Comparison of ENCODE assay signal across 15 cellular contexts in the genomic region with DNA sequence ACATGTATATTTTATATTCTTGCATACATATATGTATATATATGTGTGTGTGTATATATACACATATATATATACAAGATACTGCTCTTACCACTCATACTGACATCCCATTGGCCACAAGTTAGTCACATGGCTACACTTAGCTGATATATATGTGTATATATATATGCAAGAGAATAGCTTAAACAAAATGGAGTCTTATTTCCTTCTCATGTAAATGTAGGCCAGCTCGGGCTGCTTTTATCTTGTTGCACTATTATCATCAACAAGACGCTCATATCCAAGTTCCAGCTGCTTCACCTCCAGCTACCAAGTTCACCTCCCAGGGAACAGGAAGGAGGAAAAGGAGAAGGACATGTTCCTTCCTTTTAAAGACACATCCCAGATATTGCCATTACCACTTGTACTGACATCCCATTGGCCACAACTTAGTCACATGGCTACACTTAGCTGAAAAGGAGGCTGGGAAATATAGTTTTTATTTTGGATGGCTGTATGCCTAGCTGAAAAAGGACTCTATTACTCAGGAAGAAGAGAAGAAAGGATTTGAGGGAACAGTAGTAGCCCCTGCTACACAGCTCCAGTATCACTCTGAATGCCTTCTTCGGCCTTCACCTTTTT. TPM values are rescaled to one million over a fixed set of nuclear protein-coding genes. Genes with fewer than 3 reads are reported as not detected.
DNase-seq lines count a peak whose midpoint lies in the region; ATAC-seq, FAIRE-seq and TF ChIP-seq lines count a peak whose summit lies in the region.
"Had no signal": no experiment of that assay in that cellular context is flagged by ENCODE, and none has a peak within 500 bp of the region (broad histone marks: within the 10 kb centered on the region; RNA-seq: fewer than 3 reads in every experiment).

No MANE protein-coding gene starts in this region.

- no peak overlapping the region for H3K4ac ChIP-seq in H1 (replicated peaks; ENCODE audit: insufficient read length, low read depth, low read length)

- H3K4me3 ChIP-seq in DND-41 (ENCODE audit: low read depth in 1 of 2, low read length in 2 of 2) (no peak overlapping the region), H1 (ENCODE audit: extremely low read depth in 1 of 4, insufficient read depth in 2 of 4, low read depth in 3 of 4, low read length in 4 of 4) (no peak overlapping the region), esophagus squamous epithelium (no peak overlapping the region)
- H3K4me3 ChIP-seq: thoracic aorta had no signal

- H3K36me3 ChIP-seq in DND-41 (ENCODE audit: insufficient read depth, low read length) (no peaks in the 10 kb centered on the region), H1 (ENCODE audit: control insufficient read depth in 2 of 4, insufficient read depth in 4 of 4, low read length in 3 of 4) (no peaks in the 10 kb centered on the region), esophagus squamous epithelium (no peaks in the 10 kb centered on the region)
- H3K36me3 ChIP-seq: thoracic aorta had no signal

- no peak overlapping the region for H3K9ac ChIP-seq in DND-41 (ENCODE audit: low read depth, low read length)
- no peak overlapping the region for H3K9ac ChIP-seq in H1 (replicated peaks in 1 of 4; ENCODE audit: extremely low read depth in 1 of 4, low read depth in 3 of 4, low read length in 3 of 4)

- TF ChIP-seq CTCF in DND-41 (IDR thresholded peaks at IDR 0.05; ENCODE audit: borderline replicate concordance, extremely low read depth, low read length, poor library complexity, severe bottlenecking), result no peak
- no peak for TF ChIP-seq CTCF in H1 (IDR thresholded peaks at IDR 0.05; ENCODE audit: control extremely low read depth in 1 of 3, insufficient read depth in 1 of 3, low read depth in 1 of 3, low read length in 3 of 3)
- no peak for TF ChIP-seq CTCF in esophagus squamous epithelium (IDR thresholded peaks at IDR 0.05)

- H2BK20ac ChIP-seq in H1 (ENCODE audit: low read length), result no peak overlapping the region

- H2BK12ac ChIP-seq in H1 (ENCODE audit: low read depth, low read length), result no peak overlapping the region

- no peak overlapping the region for H3K23ac ChIP-seq in H1 (ENCODE audit: insufficient read length)

- no peaks in the 10 kb centered on the region for H3K79me1 ChIP-seq in H1 (ENCODE audit: low read depth, low read length)

- no peak overlapping the region for H4K91ac ChIP-seq in H1 (replicated peaks; ENCODE audit: insufficient read length, low read length)

- no peak overlapping the region for H3K18ac ChIP-seq in H1 (ENCODE audit: extremely low read depth, low read length)

- H4K8ac ChIP-seq in H1 (ENCODE audit: extremely low read depth, insufficient read depth, low read length), result no peak overlapping the region

- no peak overlapping the region for H3K56ac ChIP-seq in H1 (replicated peaks; ENCODE audit: insufficient read length, low read depth, low read length)

- no peaks in the 10 kb centered on the region for H3K79me2 ChIP-seq in DND-41 (ENCODE audit: insufficient read depth, low read length)
- no peaks in the 10 kb centered on the region for H3K79me2 ChIP-seq in H1 (ENCODE audit: control insufficient read depth in 1 of 2, insufficient read depth in 2 of 2, low read length in 2 of 2)

- no peak overlapping the region for H3K14ac ChIP-seq in H1 (ENCODE audit: insufficient read length)

- 90% methylated on average over 3 of the region's 3 CpGs; no CpG with 5 or more reads in 1 of the 2 experiments for WGBS in H1 (ENCODE audit: extremely low coverage in 1 of 2, insufficient coverage in 1 of 2, insufficient read length in 1 of 2, insufficient replicate concordance in 2 of 2, low coverage in 1 of 2, low lambda C conversion rate in 2 of 2, missing lambda C conversion rate in 1 of 2), 2 experiments
- WGBS in esophagus squamous epithelium, 2 donors, result 81 to 98% methylated on average over 3 of the region's 3 CpGs

- ATAC-seq in DND-41 (ENCODE audit: insufficient read depth, low read depth), result no peak

- CTCF ChIA-PET in H1 (lab: Charles Lee; ENCODE audit: partially characterized antibody), result interaction anchor here (0.6 to 12.1 kb wide), 13 partner anchors 11 to 387 kb away, joined by 3 to 237 read pairs (median 3); partner anchors contain the start of genes APOA1, APOA4 and APOC3

- H3K9me3 ChIP-seq in DND-41 (ENCODE audit: insufficient read depth, low read length, severe bottlenecking) (no peaks in the 10 kb centered on the region), H1 (ENCODE audit: insufficient read depth in 2 of 2, low read depth in 1 of 2, low read length in 1 of 2) (no peaks in the 10 kb centered on the region), esophagus squamous epithelium (no peaks in the 10 kb centered on the region)
- H3K9me3 ChIP-seq: thoracic aorta had no signal

- H3K4me1 ChIP-seq in DND-41 (ENCODE audit: insufficient read depth, low read length) (peaks cover 6% of the 10 kb centered on the region), H1 (replicated peaks in 1 of 4; ENCODE audit: control insufficient read depth in 3 of 4, insufficient read depth in 4 of 4, low read length in 3 of 4) (peaks cover 2 to 5% (median 4%) of the 10 kb centered on the region in 4 experiments), esophagus squamous epithelium (peaks cover 5 to 13% (median 7%) of the 10 kb centered on the region in 3 donors)

- POLR2A ChIA-PET in H1 (lab: Charles Lee; ENCODE audit: partially characterized antibody), result interaction anchor here (2.8 kb wide), 1 partner anchor 41 kb away, joined by 16 read pairs; no protein-coding TSS in a partner anchor

- no peak overlapping the region for H2BK120ac ChIP-seq in H1 (replicated peaks; ENCODE audit: low read depth, low read length)

- DNase-seq in DND-41 (no peak), NCI-H69 (lab: John Stamatoyannopoulos, UW) (peak; percentile 32), H1 (ENCODE audit: low read depth in 1 of 2, low spot score in 2 of 2) (no peak), NCI-H1048 (lab: John Stamatoyannopoulos, UW) (no peak), esophagus squamous epithelium (lab: John Stamatoyannopoulos, UW) (no peak)
- DNase-seq in stimulated activated CD4-positive, alpha-beta T cell treated with anti-CD3 and anti-CD28 coated beads, Interleukin-4, amount 100 ng/mL, for 1 hour, result no peak
- DNase-seq: activated CD4-positive, alpha-beta T cell treated with anti-CD3 and anti-CD28 coated beads, Interleukin-2, amount 10 ng/mL, durations not matched to agents 24 days and 14 days; activated naive CD4-positive, alpha-beta T cell; C1 segment of cervical spinal cord; hippocampal formation; NCI-H2081 had no signal

- no peaks in the 10 kb centered on the region for H4K20me1 ChIP-seq in DND-41 (ENCODE audit: insufficient read depth, low read length)
- no peaks in the 10 kb centered on the region for H4K20me1 ChIP-seq in H1 (replicated peaks in 1 of 2; ENCODE audit: control insufficient read depth in 1 of 2, insufficient read depth in 2 of 2, low read length in 2 of 2)

- H4K5ac ChIP-seq in H1 (ENCODE audit: insufficient read length, low read depth, low read length), result no peak overlapping the region

- intact Hi-C loops in esophagus squamous epithelium (cut with DNase I), result no loop called here

- no peak overlapping the region for H2AK5ac ChIP-seq in H1 (ENCODE audit: low read depth, low read length)

- H3K27ac ChIP-seq in DND-41 (ENCODE audit: low read length) (no peak overlapping the region), H1 (ENCODE audit: low read depth, low read length) (no peak overlapping the region), esophagus squamous epithelium (no peak overlapping the region)
- H3K27ac ChIP-seq: RWPE1, thoracic aorta had no signal

- TF ChIP-seq POLR2A in H1 (IDR thresholded peaks at IDR 0.05; ENCODE audit: control extremely low read depth in 1 of 2, low read depth in 2 of 2, low read length in 2 of 2), result no peak
- TF ChIP-seq POLR2A in esophagus squamous epithelium (IDR thresholded peaks at IDR 0.05), result no peak

- no peaks in the 10 kb centered on the region for H3K23me2 ChIP-seq in H1 (ENCODE audit: low read depth, low read length)

- no peak for TF ChIP-seq RAD21 in H1 (IDR thresholded peaks at IDR 0.05 in 1 of 2, conservative IDR thresholded peaks at IDR 0.05 in 1 of 2; ENCODE audit: low read depth in 2 of 2, low read length in 2 of 2)

- no peak overlapping the region for H2BK15ac ChIP-seq in H1 (ENCODE audit: low read length)

- H3K27me3 ChIP-seq in DND-41 (ENCODE audit: insufficient read depth, low read length, poor library complexity) (no peaks in the 10 kb centered on the region), H1 (replicated peaks in 1 of 4; ENCODE audit: control insufficient read depth in 3 of 4, extremely low read depth in 1 of 4, insufficient read depth in 3 of 4, low read length in 3 of 4) (peaks cover 0 to 11% (median 3%) of the 10 kb centered on the region in 4 experiments; a peak in 4 of 7 replicates), esophagus squamous epithelium (peaks cover 0 to 11% (median 0%) of the 10 kb centered on the region in 4 donors)

- H3K4me2 ChIP-seq in DND-41 (ENCODE audit: insufficient read depth, low read length), result no peak overlapping the region
- no peak overlapping the region for H3K4me2 ChIP-seq in H1 (ENCODE audit: insufficient read depth in 1 of 2, low read depth in 2 of 2, low read length in 2 of 2)

- FAIRE-seq in H1 (lab: Jason Lieb, UNC), result no peak

- no peak for TF ChIP-seq EP300 in H1 (IDR thresholded peaks at IDR 0.05; ENCODE audit: borderline replicate concordance in 1 of 2, low read depth in 2 of 2, low read length in 2 of 2)

- H2AFZ ChIP-seq in DND-41 (ENCODE audit: low read depth, low read length) (peak overlapping the region; percentile 49; the same call in 1 of the 2 replicates), H1 (ENCODE audit: low read length) (peak overlapping the region; percentile 96)

- H2BK5ac ChIP-seq in H1 (ENCODE audit: low read depth, low read length), result no peak overlapping the region

RNA-seq across cellular contexts. Expression of gene APOA5, which starts 1.9 kb away (rescaled TPM):
- total RNA-seq in H1 (2021; fragmentation: NEBNext Ultra II Directional; extraction: Animal tissue kit (Norgen Biotek cat#: 25700)), result 0.15 and 0.21 TPM in 2 replicates
- 0.08 and 0.09 TPM in 2 replicates for polyA plus RNA-seq in H1 (2011; rRNA removed)
- polyA plus RNA-seq in H1 (2011; cell fraction: cytosol; rRNA removed), result 0.17 TPM
- 0.24 TPM for polyA plus RNA-seq in H1 (2011; cell fraction: nucleus; rRNA removed)
- polyA plus RNA-seq in H1 (2012, experiment 1 of 2), result 0.14 to 0.15 TPM in 2 of 4 replicates, not detected in the others
- 0.20 TPM for polyA plus RNA-seq in H1 (2012, experiment 2 of 2)
- 0.06 TPM for polyA plus RNA-seq in H1 (2013, experiment 1 of 2)
- polyA plus RNA-seq in H1 (2013, experiment 2 of 2), result 0.06 TPM
- 0.12 and 0.22 TPM in 2 replicates for polyA minus RNA-seq in H1 (2011; rRNA and poly(A)+ RNA removed)
- polyA minus RNA-seq in H1 (2011; cell fraction: cytosol; rRNA and poly(A)+ RNA removed), result not detected
- 0.60 TPM for polyA minus RNA-seq in H1 (2011; cell fraction: nucleus; rRNA and poly(A)+ RNA removed)
- not detected for total RNA-seq in esophagus squamous epithelium
- total RNA-seq: activated CD4-positive, alpha-beta T cell treated with anti-CD3 and anti-CD28 coated beads, Interleukin-2, amount 10 ng/mL, durations not matched to agents 24 days and 14 days; dermis microvascular lymphatic vessel endothelial cell; pulmonary artery endothelial cell; thoracic aorta had no signal

RNA-seq across cellular contexts. Expression of gene ZPR1, which starts 5.8 kb away (rescaled TPM):
- total RNA-seq in H1 (2021; fragmentation: NEBNext Ultra II Directional; extraction: Animal tissue kit (Norgen Biotek cat#: 25700)), result 70.5 and 81.2 TPM in 2 replicates
- 36.6 and 36.7 TPM in 2 replicates for polyA plus RNA-seq in H1 (2011; rRNA removed)
- 49.0 TPM for polyA plus RNA-seq in H1 (2011; cell fraction: cytosol; rRNA removed)
- 38.7 TPM for polyA plus RNA-seq in H1 (2011; cell fraction: nucleus; rRNA removed)
- polyA plus RNA-seq in H1 (2012, experiment 1 of 2), result 44.9 to 54.2 TPM (median 48.1 TPM) in 4 replicates
- polyA plus RNA-seq in H1 (2012, experiment 2 of 2), result 24.3 TPM
- polyA plus RNA-seq in H1 (2013, experiment 1 of 2), result 33.3 TPM
- polyA plus RNA-seq in H1 (2013, experiment 2 of 2), result 35.5 TPM
- polyA minus RNA-seq in H1 (2011; rRNA and poly(A)+ RNA removed), result 62.4 and 69.3 TPM in 2 replicates
- 46.8 TPM for polyA minus RNA-seq in H1 (2011; cell fraction: cytosol; rRNA and poly(A)+ RNA removed)
- polyA minus RNA-seq in H1 (2011; cell fraction: nucleus; rRNA and poly(A)+ RNA removed), result 42.6 TPM
- total RNA-seq in esophagus squamous epithelium, result 10 to 100 TPM; 22.1 to 31.0 (median 26.2) TPM

RNA-seq across cellular contexts. Expression of gene BUD13, which starts 20.8 kb away (rescaled TPM):
- 24.8 TPM in 2 replicates for total RNA-seq in H1 (2021; fragmentation: NEBNext Ultra II Directional; extraction: Animal tissue kit (Norgen Biotek cat#: 25700))
- 22.0 and 27.2 TPM in 2 replicates for polyA plus RNA-seq in H1 (2011; rRNA removed)
- 27.8 TPM for polyA plus RNA-seq in H1 (2011; cell fraction: cytosol; rRNA removed)
- polyA plus RNA-seq in H1 (2011; cell fraction: nucleus; rRNA removed), result 20.1 TPM
- 27.5 to 33.0 TPM (median 28.6 TPM) in 4 replicates for polyA plus RNA-seq in H1 (2012, experiment 1 of 2)
- polyA plus RNA-seq in H1 (2012, experiment 2 of 2), result 16.3 TPM
- 23.0 TPM for polyA plus RNA-seq in H1 (2013, experiment 1 of 2)
- polyA plus RNA-seq in H1 (2013, experiment 2 of 2), result 20.2 TPM
- 26.8 and 27.4 TPM in 2 replicates for polyA minus RNA-seq in H1 (2011; rRNA and poly(A)+ RNA removed)
- polyA minus RNA-seq in H1 (2011; cell fraction: cytosol; rRNA and poly(A)+ RNA removed), result 15.7 TPM
- polyA minus RNA-seq in H1 (2011; cell fraction: nucleus; rRNA and poly(A)+ RNA removed), result 17.9 TPM
- total RNA-seq in esophagus squamous epithelium, result 10 to 100 TPM in 3 of 4 donors, 1 to 10 TPM in 1; 6.0 to 13.9 (median 12.0) TPM

RNA-seq across cellular contexts. Expression of gene APOA4, which starts 29.5 kb away (rescaled TPM):
- total RNA-seq in H1 (2021; fragmentation: NEBNext Ultra II Directional; extraction: Animal tissue kit (Norgen Biotek cat#: 25700)), result not detected in 2 replicates
- not detected in 2 replicates for polyA plus RNA-seq in H1 (2011; rRNA removed)
- polyA plus RNA-seq in H1 (2011; cell fraction: cytosol; rRNA removed), result not detected
- not detected for polyA plus RNA-seq in H1 (2011; cell fraction: nucleus; rRNA removed)
- not detected in 4 replicates for polyA plus RNA-seq in H1 (2012, experiment 1 of 2)
- 0.16 TPM for polyA plus RNA-seq in H1 (2012, experiment 2 of 2)
- not detected for polyA plus RNA-seq in H1 (2013, experiment 1 of 2)
- not detected for polyA plus RNA-seq in H1 (2013, experiment 2 of 2)
- not detected in 2 replicates for polyA minus RNA-seq in H1 (2011; rRNA and poly(A)+ RNA removed)
- polyA minus RNA-seq in H1 (2011; cell fraction: cytosol; rRNA and poly(A)+ RNA removed), result not detected
- not detected for polyA minus RNA-seq in H1 (2011; cell fraction: nucleus; rRNA and poly(A)+ RNA removed)
- total RNA-seq in esophagus squamous epithelium, result not detected
- total RNA-seq: activated CD4-positive, alpha-beta T cell treated with anti-CD3 and anti-CD28 coated beads, Interleukin-2, amount 10 ng/mL, durations not matched to agents 24 days and 14 days; dermis microvascular lymphatic vessel endothelial cell; pulmonary artery endothelial cell had no signal

RNA-seq across cellular contexts. Expression of gene APOC3, which starts 36.1 kb away (rescaled TPM):
- not detected in 2 replicates for total RNA-seq in H1 (2021; fragmentation: NEBNext Ultra II Directional; extraction: Animal tissue kit (Norgen Biotek cat#: 25700))
- not detected in 2 replicates for polyA plus RNA-seq in H1 (2011; rRNA removed)
- polyA plus RNA-seq in H1 (2011; cell fraction: cytosol; rRNA removed), result not detected
- polyA plus RNA-seq in H1 (2011; cell fraction: nucleus; rRNA removed), result not detected
- not detected in 4 replicates for polyA plus RNA-seq in H1 (2012, experiment 1 of 2)
- not detected for polyA plus RNA-seq in H1 (2012, experiment 2 of 2)
- not detected for polyA plus RNA-seq in H1 (2013, experiment 1 of 2)
- not detected for polyA plus RNA-seq in H1 (2013, experiment 2 of 2)
- not detected in 2 replicates for polyA minus RNA-seq in H1 (2011; rRNA and poly(A)+ RNA removed)
- not detected for polyA minus RNA-seq in H1 (2011; cell fraction: cytosol; rRNA and poly(A)+ RNA removed)
- polyA minus RNA-seq in H1 (2011; cell fraction: nucleus; rRNA and poly(A)+ RNA removed), result not detected
- not detected for total RNA-seq in esophagus squamous epithelium
- total RNA-seq: activated CD4-positive, alpha-beta T cell treated with anti-CD3 and anti-CD28 coated beads, Interleukin-2, amount 10 ng/mL, durations not matched to agents 24 days and 14 days; dermis microvascular lymphatic vessel endothelial cell; pulmonary artery endothelial cell; thoracic aorta had no signal
